In genomic region chr19:56403261-56403660, GRCh38 we compare ENCODE assay signal across 8 cellular contexts. TPM values are rescaled to one million over a fixed set of nuclear protein-coding genes. Genes with fewer than 3 reads are reported as not detected.
A peak's percentile ranks its signal among the peaks of the same experiment; 100 is the strongest.
DNase-seq lines count a peak whose midpoint lies in the region; ATAC-seq and TF ChIP-seq lines count a peak whose summit lies in the region.

No MANE protein-coding gene starts in this region.

- POLR2A ChIA-PET in activated CD4-positive, alpha-beta T cell treated with anti-CD3 and anti-CD28 coated beads, Interleukin-2, amount 10 ng/mL, durations not matched to agents 7 days and 5 days (lab: Charles Lee), result no interaction called here

- intact Hi-C loops in spleen (cut with DNase I; ENCODE audit: low total_unique reads), result no loop called here

- peaks cover 62% of the 10 kb centered on the region for H3K9me3 Mint-ChIP-seq in activated CD4-positive, alpha-beta T cell treated with anti-CD3 and anti-CD28 coated beads, Interleukin-2, amount 10 ng/mL, durations not matched to agents 7 days and 5 days
- peaks cover 31% of the 10 kb centered on the region for H3K9me3 Mint-ChIP-seq in glutamatergic neuron (ENCODE audit: unreplicated experiment)

- H3K9me3 ChIP-seq in spleen, result peaks cover 6 to 77% (median 71%) of the 10 kb centered on the region in 8 donors

- H3K4me3 ChIP-seq in spleen, result peak overlapping the region; percentile 49 to 85 (median 68)

- H3K27me3 Mint-ChIP-seq in activated CD4-positive, alpha-beta T cell treated with anti-CD3 and anti-CD28 coated beads, Interleukin-2, amount 10 ng/mL, durations not matched to agents 7 days and 5 days, result no peaks in the 10 kb centered on the region
- H3K27me3 Mint-ChIP-seq in glutamatergic neuron (ENCODE audit: unreplicated experiment), result peaks cover 11% of the 10 kb centered on the region

- no peak for TF ChIP-seq CTCF in glutamatergic neuron (IDR thresholded peaks at IDR 0.05; ENCODE audit: partially characterized antibody, unreplicated experiment)
- no peak for TF ChIP-seq CTCF in spleen (IDR thresholded peaks at IDR 0.05 in 8 of 11, conservative IDR thresholded peaks at IDR 0.05 in 3 of 11)

- H3K4me3 Mint-ChIP-seq in activated CD4-positive, alpha-beta T cell treated with anti-CD3 and anti-CD28 coated beads, Interleukin-2, amount 10 ng/mL, durations not matched to agents 7 days and 5 days, result peak overlapping the region; percentile 83
- H3K4me3 Mint-ChIP-seq in glutamatergic neuron (ENCODE audit: unreplicated experiment), result peak overlapping the region; percentile 99

- DNase-seq in stimulated activated naive CD4-positive, alpha-beta T cell treated with Interleukin-2 at 50 U/mL for 16 hours (lab: John Stamatoyannopoulos, UW), result peak; percentile 1
- no peak for DNase-seq in stimulated activated naive CD4-positive, alpha-beta T cell (lab: John Stamatoyannopoulos, UW)
- no peak for DNase-seq in activated CD4-positive, alpha-beta T cell treated with anti-CD3 and anti-CD28 coated beads, Interleukin-2, amount 10 ng/mL, durations not matched to agents 7 days and 5 days
- DNase-seq in glutamatergic neuron (no peak), spleen (no peak), kidney glomerular epithelial cell (lab: John Stamatoyannopoulos, UW) (no peak), EL (no peak)

- H3K36me3 ChIP-seq in spleen, result peaks cover 4 to 58% (median 31%) of the 10 kb centered on the region in 6 donors

- 26 to 34% (median 29%) methylated on average over 9 of the region's 9 CpGs for WGBS in spleen, 5 donors

- peaks cover 67% of the 10 kb centered on the region for H3K36me3 Mint-ChIP-seq in activated CD4-positive, alpha-beta T cell treated with anti-CD3 and anti-CD28 coated beads, Interleukin-2, amount 10 ng/mL, durations not matched to agents 7 days and 5 days (ENCODE audit: low read depth)
- H3K36me3 Mint-ChIP-seq in glutamatergic neuron (ENCODE audit: unreplicated experiment), result peaks cover 70% of the 10 kb centered on the region

- CTCF ChIA-PET in activated CD4-positive, alpha-beta T cell treated with anti-CD3 and anti-CD28 coated beads, Interleukin-2, amount 10 ng/mL, durations not matched to agents 7 days and 5 days (lab: Charles Lee), result no interaction called here

- H3K27ac ChIP-seq in spleen, result peak overlapping the region; percentile 96 to 99 (median 98)

- ATAC-seq in GM18858 (IDR thresholded peaks at IDR 0.05; ENCODE audit: unreplicated experiment), result no peak

- no peak for TF ChIP-seq POLR2A in spleen (IDR thresholded peaks at IDR 0.05)

- H3K27ac Mint-ChIP-seq in activated CD4-positive, alpha-beta T cell treated with anti-CD3 and anti-CD28 coated beads, Interleukin-2, amount 10 ng/mL, durations not matched to agents 7 days and 5 days, result peak overlapping the region; percentile 96
- peak overlapping the region; percentile 95 for H3K27ac Mint-ChIP-seq in glutamatergic neuron (ENCODE audit: unreplicated experiment)

- H3K4me1 ChIP-seq in spleen, result peaks cover 0 to 27% (median 21%) of the 10 kb centered on the region in 6 donors

- peaks cover 24% of the 10 kb centered on the region for H3K4me1 Mint-ChIP-seq in activated CD4-positive, alpha-beta T cell treated with anti-CD3 and anti-CD28 coated beads, Interleukin-2, amount 10 ng/mL, durations not matched to agents 7 days and 5 days
- peaks cover 11% of the 10 kb centered on the region for H3K4me1 Mint-ChIP-seq in glutamatergic neuron (ENCODE audit: low read depth, unreplicated experiment)

- no peaks in the 10 kb centered on the region for H3K27me3 ChIP-seq in spleen (replicated peaks in 1 of 7)

RNA-seq across cellular contexts. Expression of gene ZNF583, which starts 0.9 kb away (rescaled TPM):
- 1 to 10 TPM; 5.8 TPM for total RNA-seq in activated CD4-positive, alpha-beta T cell treated with anti-CD3 and anti-CD28 coated beads, Interleukin-2, amount 10 ng/mL, durations not matched to agents 7 days and 5 days
- total RNA-seq in glutamatergic neuron (ENCODE audit: unreplicated experiment) (13.6 TPM), spleen (10 to 100 TPM in 2 of 7 donors, 1 to 10 TPM in 5; 4.4 to 10.6 (median 8.3) TPM)
- polyA plus RNA-seq in spleen, result 1 to 10 TPM in 2 of 3 donors, under 1 TPM in 1; 0.93 to 2.7 (median 1.3) TPM

RNA-seq across cellular contexts. Expression of gene ZNF582, which starts 9.9 kb away (rescaled TPM):
- 1 to 10 TPM; 2.9 to 3.7 TPM for total RNA-seq in activated CD4-positive, alpha-beta T cell treated with anti-CD3 and anti-CD28 coated beads, Interleukin-2, amount 10 ng/mL, durations not matched to agents 7 days and 5 days
- total RNA-seq in glutamatergic neuron (ENCODE audit: unreplicated experiment) (7.5 TPM), spleen (1 to 10 TPM; 3.3 to 8.1 (median 5.4) TPM)
- polyA plus RNA-seq in spleen, result 1 to 10 TPM; 2.7 to 5.2 (median 4.5) TPM
